In the genomic region with DNA sequence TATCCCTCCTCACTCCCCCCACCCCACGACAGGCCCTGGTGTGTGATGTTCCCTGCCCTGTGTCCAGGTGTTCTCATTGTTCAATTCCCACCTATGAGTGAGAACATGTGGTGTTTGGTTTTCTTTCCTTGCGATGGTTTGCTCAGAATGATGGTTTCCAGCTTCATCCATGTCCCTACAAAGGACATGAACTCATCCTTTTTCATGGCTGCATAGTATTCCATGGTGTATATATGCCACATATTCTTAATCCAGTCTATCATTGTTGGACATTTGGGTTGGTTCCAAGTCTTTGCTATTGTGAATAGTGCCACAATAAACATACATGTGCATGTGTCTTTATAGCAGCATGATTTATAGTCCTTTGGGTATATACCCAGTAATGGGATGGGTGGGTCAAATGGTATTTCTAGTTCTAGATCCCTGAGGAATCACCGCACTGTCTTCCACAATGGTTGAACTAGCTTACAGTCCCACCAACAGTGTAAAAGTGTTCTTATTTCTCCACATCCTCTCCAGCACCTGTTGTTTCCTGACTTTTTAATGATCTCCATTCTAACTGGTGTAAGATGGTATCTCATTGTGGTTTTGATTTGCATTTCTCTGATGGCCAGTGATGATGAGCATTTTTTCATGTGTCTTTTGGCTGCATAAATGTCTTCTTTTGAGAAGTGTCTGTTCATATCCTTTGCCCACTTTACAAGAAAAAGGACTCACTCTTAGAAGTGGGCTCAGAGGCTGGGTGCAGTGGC, we compare ENCODE assay signal across 3 cellular contexts. TPM values are rescaled to one million over a fixed set of nuclear protein-coding genes. Genes with fewer than 3 reads are reported as not detected.
"Had no signal": no experiment of that assay in that cellular context is flagged by ENCODE, and none has a peak within 500 bp of the region (broad histone marks: within the 10 kb centered on the region; RNA-seq: fewer than 3 reads in every experiment).

No MANE protein-coding gene starts in this region.

RNA-seq across cellular contexts. Expression of a gene that starts 45.2 kb away (rescaled TPM):
- total RNA-seq: HT-29, HT1080, IMR-90 had no signal
- polyA plus RNA-seq: IMR-90 had no signal
